Comparison of ENCODE assay signal across 8 cellular contexts in the genomic region with DNA sequence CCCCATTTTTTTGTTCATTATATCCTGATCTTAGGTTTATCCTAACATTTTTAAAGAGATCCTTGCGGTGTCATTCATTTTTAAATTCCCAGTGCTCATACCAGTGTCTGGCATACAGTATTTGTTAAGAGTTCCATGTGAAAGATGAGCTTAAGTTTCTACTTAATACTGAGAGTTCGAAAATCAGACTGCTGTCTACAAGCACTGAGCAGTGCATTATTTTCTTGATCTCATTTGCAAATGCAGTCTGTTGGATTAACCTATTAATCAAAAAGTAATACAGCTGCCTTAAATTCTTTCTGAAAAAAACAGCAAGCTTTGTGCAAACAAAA. TPM values are rescaled to one million over a fixed set of nuclear protein-coding genes. Genes with fewer than 3 reads are reported as not detected.
DNase-seq lines count a peak whose midpoint lies in the region; ATAC-seq, FAIRE-seq and TF ChIP-seq lines count a peak whose summit lies in the region.

No MANE protein-coding gene starts in this region.

- H3K4me3 ChIP-seq in bronchial epithelial cell (ENCODE audit: low read depth, low read length) (peak overlapping the region; percentile 48), mononuclear cell (ENCODE audit: low read length) (peak overlapping the region; percentile 94)

- no peak for TF ChIP-seq CTCF in C4-2B (conservative IDR thresholded peaks at IDR 0.05)
- TF ChIP-seq CTCF in bronchial epithelial cell (IDR thresholded peaks at IDR 0.05; ENCODE audit: insufficient read depth, low read length, severe bottlenecking) = no peak

- H3K27me3 ChIP-seq in bronchial epithelial cell (ENCODE audit: control insufficient read depth, insufficient read depth, low read length) (no peaks in the 10 kb centered on the region), mononuclear cell (ENCODE audit: insufficient read depth, low read length) (no peaks in the 10 kb centered on the region)

- DNase-seq in bronchial epithelial cell (ENCODE audit: low read depth) (no peak), NCI-H2196 (lab: John Stamatoyannopoulos, UW; ENCODE audit: unreplicated experiment) (no peak), kidney tubule cell (ENCODE audit: low spot score) (no peak)
- no peak for DNase-seq in stimulated activated CD4-positive, alpha-beta T cell treated with anti-CD3 and anti-CD28 coated beads, Interleukin-4, amount 100 ng/mL, for 1 hour

- peak overlapping the region; percentile 74 for H3K27ac ChIP-seq in C4-2B

- no peaks in the 10 kb centered on the region for H3K9me3 ChIP-seq in mononuclear cell (ENCODE audit: low read depth, low read length)

- peaks cover 9% of the 10 kb centered on the region for H3K4me1 ChIP-seq in mononuclear cell (ENCODE audit: insufficient read depth, low read length)

- no peak for FAIRE-seq in bronchial epithelial cell (lab: Jason Lieb, UNC)

- ATAC-seq in GM19467 (IDR thresholded peaks at IDR 0.05; ENCODE audit: unreplicated experiment) = peak; percentile 13
- peak; percentile 21 for ATAC-seq in HG03565 (IDR thresholded peaks at IDR 0.05; ENCODE audit: unreplicated experiment)

- H3K36me3 ChIP-seq in bronchial epithelial cell (ENCODE audit: control insufficient read depth, insufficient read depth, low read length) = no peaks in the 10 kb centered on the region

RNA-seq across cellular contexts. Expression of gene COQ3, which starts 0.7 kb away (rescaled TPM):
- total RNA-seq in bronchial epithelial cell = 7.4 and 8.4 TPM in 2 replicates
- 1.0 TPM for total RNA-seq in mononuclear cell

RNA-seq across cellular contexts. Expression of gene PNISR, which starts 31.8 kb away (rescaled TPM):
- total RNA-seq in bronchial epithelial cell (37.9 and 46.1 TPM in 2 replicates), mononuclear cell (364 TPM)

RNA-seq across cellular contexts. Expression of gene FAXC, which starts 43.9 kb away (rescaled TPM):
- total RNA-seq in bronchial epithelial cell (3.2 and 5.3 TPM in 2 replicates), mononuclear cell (not detected)
